In the genomic region with DNA sequence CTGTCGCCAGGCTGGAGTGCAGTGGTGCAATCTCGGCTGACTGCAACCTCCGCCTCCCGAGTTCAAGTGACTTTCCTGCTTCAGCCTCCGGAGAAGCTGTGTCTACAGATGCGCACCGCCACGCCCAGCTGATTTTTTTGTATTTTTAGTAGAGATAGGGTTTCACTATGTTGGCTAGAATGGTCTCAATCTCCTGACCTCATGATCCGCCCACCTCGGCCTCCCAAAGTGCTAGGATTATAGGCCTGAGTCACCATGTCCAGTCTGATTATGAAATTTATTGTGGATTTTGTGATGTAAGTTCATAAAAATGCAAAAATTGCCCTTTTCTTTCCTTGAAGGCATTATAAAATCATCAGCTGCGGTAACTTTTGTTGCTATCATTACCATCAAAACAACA, we compare ENCODE assay signal across 8 cellular contexts.
DNase-seq lines count a peak whose midpoint lies in the region; ATAC-seq and TF ChIP-seq lines count a peak whose summit lies in the region.
"Not testable (repeated sequence)": the region's sequence is repeated elsewhere in the genome, so short reads cannot be mapped to it uniquely, and the experiment has no call there.

No MANE protein-coding gene starts in this region.

- H3K36me3 ChIP-seq in PC-3 (ENCODE audit: low read depth, low read length) = not testable (repeated sequence)

- BruUV-seq in PC-3 (replicated peaks; lab: Mats Ljungman, UMichigan) = not testable (repeated sequence)

- CTCF ChIA-PET in PC-3 (lab: Charles Lee) = interaction anchor here (0.7 kb wide), 1 partner anchor 952 kb away, joined by 3 read pairs; no protein-coding TSS in a partner anchor

- POLR2A ChIA-PET in PC-3 (lab: Charles Lee; ENCODE audit: unreplicated experiment) = not testable (repeated sequence)

- DNase-seq in AG10803 (ENCODE audit: low read depth) (peak; percentile 0), H4 (ENCODE audit: low spot score) (peak; percentile 8), HT1080 (ENCODE audit: low read depth) (peak; percentile 7), PC-3 (peak; percentile 69), amniotic epithelial cell (ENCODE audit: low read depth) (peak; percentile 62), choroid plexus epithelial cell (ENCODE audit: low read depth) (peak; percentile 10), fibroblast of gingiva (ENCODE audit: low read depth) (peak; percentile 76), myocyte (ENCODE audit: low read depth) (peak; percentile 54)

- H3K9ac ChIP-seq in PC-3 (ENCODE audit: low read length) = not testable (repeated sequence)

- not testable (repeated sequence) for H3K9me3 ChIP-seq in PC-3 (ENCODE audit: low read length)

- not testable (repeated sequence) for H3K4me1 ChIP-seq in PC-3 (ENCODE audit: insufficient read depth, low read length)

- H3K27ac ChIP-seq in PC-3 (ENCODE audit: low read length) = not testable (repeated sequence)

- H3F3A ChIP-seq in PC-3 (ENCODE audit: low read length, unreplicated experiment) = not testable (repeated sequence)

- H3K4me3 ChIP-seq in AG10803 (ENCODE audit: low read length); PC-3 (ENCODE audit: low read length); choroid plexus epithelial cell (ENCODE audit: low read depth, low read length): not testable (repeated sequence)

- H3K9me2 ChIP-seq in PC-3 (replicated peaks; ENCODE audit: low read length) = not testable (repeated sequence)

- intact Hi-C loops in PC-3 (cut with micrococcal nuclease) = not testable (repeated sequence)

- H3K27me3 ChIP-seq in PC-3 (ENCODE audit: low read length) = not testable (repeated sequence)

- H3K4me2 ChIP-seq in PC-3 (ENCODE audit: low read length) = not testable (repeated sequence)

- H4K20me1 ChIP-seq in PC-3 (ENCODE audit: low read length) = not testable (repeated sequence)

- not testable (repeated sequence) for H2AFZ ChIP-seq in PC-3 (ENCODE audit: low read length)

- peak; percentile 38 for ATAC-seq in PC-3

- H3K79me2 ChIP-seq in PC-3 (ENCODE audit: low read length) = not testable (repeated sequence)

- not testable (repeated sequence) for TF ChIP-seq CTCF in AG10803 (conservative IDR thresholded peaks at IDR 0.05; ENCODE audit: low read length); PC-3 (conservative IDR thresholded peaks at IDR 0.05; ENCODE audit: low read depth, low read length); choroid plexus epithelial cell (conservative IDR thresholded peaks at IDR 0.05; ENCODE audit: low read depth, low read length)

Comparison
In these comparisons a context has a peak if more than half of its experiments do, and no peak if none do; other contexts are left out.
1. DNase-seq: peak in every context shown above with its lines; median percentile 76 in fibroblast of gingiva; 69 in PC-3; 62 in amniotic epithelial cell; 54 in myocyte; 10 in choroid plexus epithelial cell; 8 in H4; 7 in HT1080; 0 in AG10803.